ENCODE assay signal across 8 cellular contexts in the genomic region with DNA sequence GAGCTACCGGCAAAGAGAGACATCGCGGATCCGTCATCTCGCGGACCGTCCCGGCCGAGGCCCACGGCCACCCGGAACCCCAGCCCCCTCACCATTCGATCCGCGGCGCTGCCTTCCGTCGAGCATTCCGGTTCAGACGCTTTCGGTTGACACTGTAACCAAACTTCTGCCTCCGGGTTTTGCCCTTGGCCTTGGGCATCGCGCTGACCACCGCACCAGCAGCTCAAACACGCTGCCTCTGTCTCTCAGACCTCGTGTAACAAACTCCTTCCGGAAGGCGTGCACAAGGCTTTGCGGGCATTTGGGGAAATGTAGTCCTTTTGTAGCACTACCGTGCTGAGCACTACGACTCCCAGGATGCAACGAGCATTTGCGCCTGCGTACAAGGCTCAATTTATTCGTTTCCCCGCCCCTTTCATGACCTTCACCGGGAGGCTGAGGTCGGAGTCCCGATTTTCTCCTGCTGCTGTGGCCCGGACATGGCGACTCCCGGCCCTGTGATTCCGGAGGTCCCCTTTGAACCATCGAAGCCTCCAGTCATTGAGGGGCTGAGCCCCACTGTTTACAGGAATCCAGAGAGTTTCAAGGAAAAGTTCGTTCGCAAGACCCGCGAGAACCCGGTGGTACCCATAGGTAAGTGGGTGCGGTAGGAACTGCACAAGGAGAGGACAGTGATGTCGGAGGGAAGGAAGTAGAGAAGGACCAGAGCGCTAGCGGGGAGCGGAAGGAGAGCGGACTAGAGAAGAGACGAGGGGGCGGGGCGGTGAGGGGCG. TPM values are rescaled to one million over a fixed set of nuclear protein-coding genes. Genes with fewer than 3 reads are reported as not detected.
A peak's percentile ranks its signal among the peaks of the same experiment; 100 is the strongest.
DNase-seq lines count a peak whose midpoint lies in the region; ATAC-seq and TF ChIP-seq lines count a peak whose summit lies in the region.

A gene with protein sequence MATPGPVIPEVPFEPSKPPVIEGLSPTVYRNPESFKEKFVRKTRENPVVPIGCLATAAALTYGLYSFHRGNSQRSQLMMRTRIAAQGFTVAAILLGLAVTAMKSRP (plus strand): TSS at position 411 of the 773 bp plus-strand sequence. CDS start 69 bp downstream, at position 480.
A gene with protein sequence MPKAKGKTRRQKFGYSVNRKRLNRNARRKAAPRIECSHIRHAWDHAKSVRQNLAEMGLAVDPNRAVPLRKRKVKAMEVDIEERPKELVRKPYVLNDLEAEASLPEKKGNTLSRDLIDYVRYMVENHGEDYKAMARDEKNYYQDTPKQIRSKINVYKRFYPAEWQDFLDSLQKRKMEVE (minus strand): TSS at position 258 of the 773 bp plus-strand sequence. CDS start 59 bp downstream, at position 199.

- POLR2A ChIA-PET in naive thymus-derived CD4-positive, alpha-beta T cell (lab: Charles Lee), result interaction anchor here (0.9 to 4.8 kb wide), 6 partner anchors 20 to 149 kb away, joined by 3 to 53 read pairs (median 5); a partner anchor contains a TSS

- H4K20me1 ChIP-seq in DOHH2 (ENCODE audit: control insufficient read depth, insufficient read depth, low read depth, low read length), result peaks cover 18% of the 10 kb centered on the region; the same call in 1 of the 2 replicates
- H4K20me1 ChIP-seq in GM23338 (replicated peaks; ENCODE audit: insufficient read depth), result peaks cover 15% of the 10 kb centered on the region
- H4K20me1 ChIP-seq in fibroblast of lung (ENCODE audit: control insufficient read depth, extremely low read depth, insufficient read depth, low read length), result no peaks in the 10 kb centered on the region

- H3K4me1 Mint-ChIP-seq in GM23338, result peaks cover 16% of the 10 kb centered on the region
- H3K4me1 Mint-ChIP-seq in naive thymus-derived CD4-positive, alpha-beta T cell, result peaks cover 14 to 42% (median 35%) of the 10 kb centered on the region in 7 donors
- H3K4me1 Mint-ChIP-seq in stimulated activated naive B cell treated with anti-CD40 and anti-IgM and Interleukin-4, amounts not matched to agents 10 μg/mL and 1 μg/mL and 100 μg/mL, for 72 hours, result peaks cover 22 to 53% of the 10 kb centered on the region in 2 donors

- H3K4me2 ChIP-seq in DOHH2 (ENCODE audit: low read length), result peak within 1 kb of the TSS; percentile 91
- peak within 1 kb of the TSS; percentile 96 for H3K4me2 ChIP-seq in GM23338
- peak within 1 kb of the TSS; percentile 86 for H3K4me2 ChIP-seq in fibroblast of lung (ENCODE audit: extremely low read depth, insufficient read depth, low read length)

- DNase-seq in GM23338 (ENCODE audit: low spot score) (peak; percentile 100), LHCN-M2 (ENCODE audit: low read depth) (peak; percentile 98), RPMI8226 (peak; percentile 99), fibroblast of lung (ENCODE audit: low read depth in 2 of 2) (peak; percentile 98 to 99)
- peak; percentile 98 for DNase-seq in activated T-helper 1 cell treated with anti-CD3 and anti-CD28 coated beads, Interleukin-2, amount 50 U/mL, for 16 hours (ENCODE audit: low read depth in 1 of 2, low spot score in 1 of 2)
- DNase-seq in naive thymus-derived CD4-positive, alpha-beta T cell, result peak; percentile 89 to 99 (median 98)
- peak; percentile 96 for DNase-seq in stimulated activated naive B cell treated with anti-CD40 and anti-IgM and Interleukin-4, amounts not matched to agents 10 μg/mL and 1 μg/mL and 100 μg/mL, for 72 hours

- peak; percentile 91 for ATAC-seq in GM23338
- ATAC-seq in naive thymus-derived CD4-positive, alpha-beta T cell, result peak; percentile 95
- peak; percentile 90 to 91 for ATAC-seq in stimulated activated naive B cell treated with anti-CD40 and anti-IgM and Interleukin-4, amounts not matched to agents 10 μg/mL and 1 μg/mL and 100 μg/mL, for 72 hours (replicated peaks)

- H3K9me2 ChIP-seq in DOHH2 (replicated peaks; ENCODE audit: control insufficient read depth, low read length), result no peaks in the 10 kb centered on the region
- no peaks in the 10 kb centered on the region for H3K9me2 ChIP-seq in GM23338 (ENCODE audit: insufficient read depth)

- H3K4me3 Mint-ChIP-seq in GM23338, result peak within 1 kb of the TSS; percentile 99
- peak within 1 kb of the TSS; percentile 94 to 100 (median 99) for H3K4me3 Mint-ChIP-seq in naive thymus-derived CD4-positive, alpha-beta T cell
- peak within 1 kb of the TSS; percentile 98 to 100 for H3K4me3 Mint-ChIP-seq in stimulated activated naive B cell treated with anti-CD40 and anti-IgM and Interleukin-4, amounts not matched to agents 10 μg/mL and 1 μg/mL and 100 μg/mL, for 72 hours

- H3K27ac Mint-ChIP-seq in GM23338, result peak within 1 kb of the TSS; percentile 100
- H3K27ac Mint-ChIP-seq in naive thymus-derived CD4-positive, alpha-beta T cell, result peak within 1 kb of the TSS; percentile 91 to 100 (median 99)
- H3K27ac Mint-ChIP-seq in stimulated activated naive B cell treated with anti-CD40 and anti-IgM and Interleukin-4, amounts not matched to agents 10 μg/mL and 1 μg/mL and 100 μg/mL, for 72 hours, result peak within 1 kb of the TSS; percentile 99

- peak within 1 kb of the TSS; percentile 84 for H3K9ac ChIP-seq in fibroblast of lung (ENCODE audit: insufficient read depth, low read length)

- H3K36me3 Mint-ChIP-seq in GM23338 (ENCODE audit: low read depth), result peaks cover 59% of the 10 kb centered on the region
- peaks cover 3 to 19% (median 5%) of the 10 kb centered on the region in 5 donors for H3K36me3 Mint-ChIP-seq in naive thymus-derived CD4-positive, alpha-beta T cell
- H3K36me3 Mint-ChIP-seq in stimulated activated naive B cell treated with anti-CD40 and anti-IgM and Interleukin-4, amounts not matched to agents 10 μg/mL and 1 μg/mL and 100 μg/mL, for 72 hours, result peaks cover 43 to 72% of the 10 kb centered on the region in 2 donors

- intact Hi-C loops in naive thymus-derived CD4-positive, alpha-beta T cell (cut with micrococcal nuclease), result loop anchor here (1.0 to 10.0 kb wide), 11 partner anchors 23 to 962 kb away; a partner anchor contains a TSS

- H3K9me3 ChIP-seq in DOHH2 (ENCODE audit: control insufficient read depth, insufficient read depth, low read length), result no peaks in the 10 kb centered on the region
- H3K9me3 ChIP-seq in fibroblast of lung (ENCODE audit: control insufficient read depth, insufficient read depth, low read depth, low read length), result no peaks in the 10 kb centered on the region
- no peaks in the 10 kb centered on the region for H3K9me3 ChIP-seq in naive thymus-derived CD4-positive, alpha-beta T cell (ENCODE audit: control insufficient read depth in 2 of 3, low read length in 3 of 3)

- peaks cover 66% of the 10 kb centered on the region for H3K79me2 ChIP-seq in DOHH2 (ENCODE audit: control insufficient read depth, low read length)
- H3K79me2 ChIP-seq in GM23338 (replicated peaks; ENCODE audit: insufficient read depth), result peaks cover 33% of the 10 kb centered on the region
- H3K79me2 ChIP-seq in fibroblast of lung (ENCODE audit: control insufficient read depth, insufficient read depth, low read length), result peaks cover 31% of the 10 kb centered on the region

- H3K27me3 Mint-ChIP-seq in GM23338 (ENCODE audit: insufficient read depth, low read depth, poor library complexity), result peaks cover 17% of the 10 kb centered on the region
- no peaks in the 10 kb centered on the region for H3K27me3 Mint-ChIP-seq in naive thymus-derived CD4-positive, alpha-beta T cell
- H3K27me3 Mint-ChIP-seq in stimulated activated naive B cell treated with anti-CD40 and anti-IgM and Interleukin-4, amounts not matched to agents 10 μg/mL and 1 μg/mL and 100 μg/mL, for 72 hours, result no peaks in the 10 kb centered on the region

- CTCF ChIA-PET in naive thymus-derived CD4-positive, alpha-beta T cell (lab: Charles Lee), result interaction anchor here (0.7 to 1.3 kb wide), 2 partner anchors 28 to 147 kb away, joined by 3 to 4 read pairs; no protein-coding TSS in a partner anchor

- peaks cover 20% of the 10 kb centered on the region for H3K4me1 ChIP-seq in DOHH2 (ENCODE audit: control insufficient read depth, low read length)
- peaks cover 9% of the 10 kb centered on the region; the same call in 1 of the 2 replicates for H3K4me1 ChIP-seq in GM23338 (ENCODE audit: insufficient read depth)
- H3K4me1 ChIP-seq in fibroblast of lung (ENCODE audit: control insufficient read depth, extremely low read depth, insufficient read depth, low read length), result peaks cover 12% of the 10 kb centered on the region
- H3K4me1 ChIP-seq in naive thymus-derived CD4-positive, alpha-beta T cell (ENCODE audit: control insufficient read depth in 2 of 2, insufficient read depth in 2 of 2, low read length in 2 of 2), result peaks cover 18% of the 10 kb centered on the region in 2 donors

- TF ChIP-seq CTCF in DOHH2 (IDR thresholded peaks at IDR 0.05; ENCODE audit: low read depth, low read length, poor library complexity, severe bottlenecking) (no peak), GM23338 (conservative IDR thresholded peaks at IDR 0.05; ENCODE audit: low read depth in 2 of 2) (0 out of 4 replicates have a peak, but pooled peaks of 1 of the 2 experiments have one; percentile 1), fibroblast of lung (conservative IDR thresholded peaks at IDR 0.05 in 1 of 2, IDR thresholded peaks at IDR 0.05 in 1 of 2; ENCODE audit: low read depth in 1 of 2, low read length in 2 of 2) (no peak)

- H3K27ac ChIP-seq in DOHH2 (ENCODE audit: low read depth, low read length) (peak within 1 kb of the TSS; percentile 86), GM23338 (ENCODE audit: low read depth) (peak within 1 kb of the TSS; percentile 97), fibroblast of lung (ENCODE audit: insufficient read depth, low read length) (peak within 1 kb of the TSS; percentile 95)
- H3K27ac ChIP-seq in naive thymus-derived CD4-positive, alpha-beta T cell (ENCODE audit: low read depth, low read length), result peak within 1 kb of the TSS; percentile 93

- no peaks in the 10 kb centered on the region; the same call in 2 of the 3 replicates for H3K9me3 Mint-ChIP-seq in GM23338
- peaks cover 0 to 1% (median 0%) of the 10 kb centered on the region in 11 donors for H3K9me3 Mint-ChIP-seq in naive thymus-derived CD4-positive, alpha-beta T cell
- H3K9me3 Mint-ChIP-seq in stimulated activated naive B cell treated with anti-CD40 and anti-IgM and Interleukin-4, amounts not matched to agents 10 μg/mL and 1 μg/mL and 100 μg/mL, for 72 hours, result no peaks in the 10 kb centered on the region

- H3K4me3 ChIP-seq in DOHH2 (ENCODE audit: low read length) (peak within 1 kb of the TSS; percentile 97), GM23338 (peak within 1 kb of the TSS; percentile 67), fibroblast of lung (replicated peaks in 1 of 4; ENCODE audit: control extremely low read depth in 1 of 4, insufficient read depth in 1 of 4, low read depth in 3 of 4, low read length in 4 of 4) (peak within 1 kb of the TSS; percentile 78 to 92 (median 88))
- peak within 1 kb of the TSS; percentile 95 for H3K4me3 ChIP-seq in naive thymus-derived CD4-positive, alpha-beta T cell (ENCODE audit: low read length)

- H3F3A ChIP-seq in DOHH2 (ENCODE audit: control insufficient read depth, insufficient read depth) (peaks cover 2% of the 10 kb centered on the region; the same call in 1 of the 2 replicates), GM23338 (replicated peaks; ENCODE audit: low read depth) (peaks cover 18% of the 10 kb centered on the region; the same call in 1 of the 2 replicates)

- H3K36me3 ChIP-seq in DOHH2 (ENCODE audit: control insufficient read depth, low read length) (peaks cover 77% of the 10 kb centered on the region), GM23338 (ENCODE audit: insufficient read depth) (peaks cover 21% of the 10 kb centered on the region), fibroblast of lung (ENCODE audit: control insufficient read depth, insufficient read depth, low read length) (peaks cover 18% of the 10 kb centered on the region)
- H3K36me3 ChIP-seq in naive thymus-derived CD4-positive, alpha-beta T cell (ENCODE audit: control insufficient read depth in 2 of 3, insufficient read depth in 3 of 3, low read length in 3 of 3), result peaks cover 0 to 43% (median 5%) of the 10 kb centered on the region in 3 experiments

- H3K27me3 ChIP-seq in DOHH2 (ENCODE audit: control insufficient read depth, low read length) (no peaks in the 10 kb centered on the region), GM23338 (ENCODE audit: insufficient read depth) (no peaks in the 10 kb centered on the region), fibroblast of lung (ENCODE audit: control insufficient read depth, insufficient read depth, low read length) (no peaks in the 10 kb centered on the region)
- no peaks in the 10 kb centered on the region for H3K27me3 ChIP-seq in naive thymus-derived CD4-positive, alpha-beta T cell (ENCODE audit: control insufficient read depth in 2 of 2, insufficient read depth in 2 of 2, low read length in 2 of 2)

- H2AFZ ChIP-seq in GM23338 (peak within 1 kb of the TSS; percentile 61; the same call in 1 of the 2 replicates), fibroblast of lung (ENCODE audit: low read length) (peak within 1 kb of the TSS; percentile 83)

RNA-seq across cellular contexts. Expression of the first gene that starts in this region (rescaled TPM):
- 50.1 and 67.7 TPM in 2 replicates for total RNA-seq in GM23338 (2014; rRNA removed; shearing (Covaris generic))
- polyA plus RNA-seq in GM23338 (2016; fragmentation: Nextera tagmentation; extraction: Ambion mirVana) (194 and 206 TPM in 2 replicates), fibroblast of lung (77.6 and 94.9 TPM in 2 replicates)
- total RNA-seq in LHCN-M2 (2014; rRNA removed) (85.1 and 102 TPM in 2 replicates), fibroblast of lung (41.6 and 54.7 TPM in 2 replicates)
- 208 TPM for polyA plus RNA-seq in LHCN-M2 (2012)
- polyA plus RNA-seq in fibroblast of lung (2012), result 143 and 164 TPM in 2 replicates
- polyA minus RNA-seq in fibroblast of lung (ENCODE audit: low replicate concordance), result 52.9 and 67.0 TPM in 2 replicates
- 100 to 1,000 TPM in 3 of 5 experiments, 10 to 100 TPM in 2; 86.8 to 124 (median 112) TPM for total RNA-seq in naive thymus-derived CD4-positive, alpha-beta T cell
- 100 to 1,000 TPM; 223 to 282 TPM for polyA plus RNA-seq in naive thymus-derived CD4-positive, alpha-beta T cell

RNA-seq across cellular contexts. Expression of the second gene that starts in this region (rescaled TPM):
- 43.4 and 44.3 TPM in 2 replicates for total RNA-seq in GM23338 (2014; rRNA removed; shearing (Covaris generic))
- polyA plus RNA-seq in GM23338 (2016; fragmentation: Nextera tagmentation; extraction: Ambion mirVana) (181 and 193 TPM in 2 replicates), fibroblast of lung (26.3 and 49.7 TPM in 2 replicates)
- total RNA-seq in LHCN-M2 (2014; rRNA removed) (21.7 and 28.1 TPM in 2 replicates), fibroblast of lung (10.3 and 11.1 TPM in 2 replicates)
- polyA plus RNA-seq in LHCN-M2 (2012), result 44.6 TPM
- polyA plus RNA-seq in fibroblast of lung (2012), result 26.3 and 49.8 TPM in 2 replicates
- polyA minus RNA-seq in fibroblast of lung (ENCODE audit: low replicate concordance), result 9.9 and 22.1 TPM in 2 replicates
- total RNA-seq in naive thymus-derived CD4-positive, alpha-beta T cell, result 10 to 100 TPM; 12.8 to 35.3 (median 22.2) TPM
- polyA plus RNA-seq in naive thymus-derived CD4-positive, alpha-beta T cell, result 10 to 100 TPM; 26.9 to 42.2 TPM

Comparison
In these comparisons a context has a peak if more than half of its experiments do, and no peak if none do; other contexts are left out.
1. Peak in every context shown above with its lines: DNase-seq, ATAC-seq, H3K4me3 ChIP-seq and H3K27ac ChIP-seq.